ENCODE assay signal across 1 cellular context in the genomic region with DNA sequence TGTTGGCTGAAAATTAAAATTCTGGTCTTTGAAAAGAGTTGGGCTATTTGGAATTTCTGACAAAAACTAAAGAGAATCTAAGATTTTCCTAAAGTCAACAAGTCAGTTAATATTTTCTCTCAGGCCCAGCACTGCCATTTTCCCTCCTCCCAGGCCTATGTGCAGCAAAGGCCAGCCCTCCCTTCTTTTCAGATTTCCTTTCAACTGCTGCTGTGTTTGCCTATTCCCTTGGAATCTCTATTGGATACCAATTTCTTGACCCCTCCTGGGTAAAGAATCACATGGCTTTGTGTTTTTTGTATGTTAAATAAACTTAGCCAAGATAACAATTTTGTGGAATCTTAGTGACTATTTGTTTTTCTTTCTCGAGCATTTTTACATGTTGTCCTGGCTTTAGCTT.
TF ChIP-seq lines count a peak whose summit lies in the region.

No MANE protein-coding gene starts in this region.

TF ChIP-seq in GM12878, 131 proteins besides CTCF, POLR2A, EP300 and RAD21:
- TF ChIP-seq POU2F2 (IDR thresholded peaks at IDR 0.05; ENCODE audit: borderline replicate concordance, low read depth, low read length), result no peak
- TF ChIP-seq, protein P1, sequence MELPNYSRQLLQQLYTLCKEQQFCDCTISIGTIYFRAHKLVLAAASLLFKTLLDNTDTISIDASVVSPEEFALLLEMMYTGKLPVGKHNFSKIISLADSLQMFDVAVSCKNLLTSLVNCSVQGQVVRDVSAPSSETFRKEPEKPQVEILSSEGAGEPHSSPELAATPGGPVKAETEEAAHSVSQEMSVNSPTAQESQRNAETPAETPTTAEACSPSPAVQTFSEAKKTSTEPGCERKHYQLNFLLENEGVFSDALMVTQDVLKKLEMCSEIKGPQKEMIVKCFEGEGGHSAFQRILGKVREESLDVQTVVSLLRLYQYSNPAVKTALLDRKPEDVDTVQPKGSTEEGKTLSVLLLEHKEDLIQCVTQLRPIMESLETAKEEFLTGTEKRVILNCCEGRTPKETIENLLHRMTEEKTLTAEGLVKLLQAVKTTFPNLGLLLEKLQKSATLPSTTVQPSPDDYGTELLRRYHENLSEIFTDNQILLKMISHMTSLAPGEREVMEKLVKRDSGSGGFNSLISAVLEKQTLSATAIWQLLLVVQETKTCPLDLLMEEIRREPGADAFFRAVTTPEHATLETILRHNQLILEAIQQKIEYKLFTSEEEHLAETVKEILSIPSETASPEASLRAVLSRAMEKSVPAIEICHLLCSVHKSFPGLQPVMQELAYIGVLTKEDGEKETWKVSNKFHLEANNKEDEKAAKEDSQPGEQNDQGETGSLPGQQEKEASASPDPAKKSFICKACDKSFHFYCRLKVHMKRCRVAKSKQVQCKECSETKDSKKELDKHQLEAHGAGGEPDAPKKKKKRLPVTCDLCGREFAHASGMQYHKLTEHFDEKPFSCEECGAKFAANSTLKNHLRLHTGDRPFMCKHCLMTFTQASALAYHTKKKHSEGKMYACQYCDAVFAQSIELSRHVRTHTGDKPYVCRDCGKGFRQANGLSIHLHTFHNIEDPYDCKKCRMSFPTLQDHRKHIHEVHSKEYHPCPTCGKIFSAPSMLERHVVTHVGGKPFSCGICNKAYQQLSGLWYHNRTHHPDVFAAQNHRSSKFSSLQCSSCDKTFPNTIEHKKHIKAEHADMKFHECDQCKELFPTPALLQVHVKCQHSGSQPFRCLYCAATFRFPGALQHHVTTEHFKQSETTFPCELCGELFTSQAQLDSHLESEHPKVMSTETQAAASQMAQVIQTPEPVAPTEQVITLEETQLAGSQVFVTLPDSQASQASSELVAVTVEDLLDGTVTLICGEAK (IDR thresholded peaks at IDR 0.05; ENCODE audit: borderline replicate concordance), result no peak
- no peak for TF ChIP-seq NR2C1 (IDR thresholded peaks at IDR 0.05)
- TF ChIP-seq TCF12 (IDR thresholded peaks at IDR 0.05; ENCODE audit: low read depth, low read length), result no peak
- no peak for TF ChIP-seq NR2F1 (conservative IDR thresholded peaks at IDR 0.05)
- TF ChIP-seq, protein P2, sequence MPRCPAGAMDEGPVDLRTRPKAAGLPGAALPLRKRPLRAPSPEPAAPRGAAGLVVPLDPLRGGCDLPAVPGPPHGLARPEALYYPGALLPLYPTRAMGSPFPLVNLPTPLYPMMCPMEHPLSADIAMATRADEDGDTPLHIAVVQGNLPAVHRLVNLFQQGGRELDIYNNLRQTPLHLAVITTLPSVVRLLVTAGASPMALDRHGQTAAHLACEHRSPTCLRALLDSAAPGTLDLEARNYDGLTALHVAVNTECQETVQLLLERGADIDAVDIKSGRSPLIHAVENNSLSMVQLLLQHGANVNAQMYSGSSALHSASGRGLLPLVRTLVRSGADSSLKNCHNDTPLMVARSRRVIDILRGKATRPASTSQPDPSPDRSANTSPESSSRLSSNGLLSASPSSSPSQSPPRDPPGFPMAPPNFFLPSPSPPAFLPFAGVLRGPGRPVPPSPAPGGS (IDR thresholded peaks at IDR 0.05; ENCODE audit: borderline replicate concordance, insufficient read depth, low read depth, low read length, poor library complexity, severe bottlenecking), result no peak
- no peak for TF ChIP-seq RCOR1 (conservative IDR thresholded peaks at IDR 0.05; ENCODE audit: low read depth, low read length)
- TF ChIP-seq KAT2A (conservative IDR thresholded peaks at IDR 0.05; ENCODE audit: control insufficient read depth, low read depth, low read length), result no peak
- TF ChIP-seq, protein P3, sequence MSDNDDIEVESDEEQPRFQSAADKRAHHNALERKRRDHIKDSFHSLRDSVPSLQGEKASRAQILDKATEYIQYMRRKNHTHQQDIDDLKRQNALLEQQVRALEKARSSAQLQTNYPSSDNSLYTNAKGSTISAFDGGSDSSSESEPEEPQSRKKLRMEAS (IDR thresholded peaks at IDR 0.05; ENCODE audit: low read depth, low read length), result no peak
- TF ChIP-seq KDM1A (IDR thresholded peaks at IDR 0.05; ENCODE audit: borderline replicate concordance), result no peak
- no peak for TF ChIP-seq BMI1 (IDR thresholded peaks at IDR 0.05; ENCODE audit: borderline replicate concordance)
- no peak for TF ChIP-seq NRF1 (conservative IDR thresholded peaks at IDR 0.05; ENCODE audit: low read depth, low read length)
- TF ChIP-seq, protein P4, sequence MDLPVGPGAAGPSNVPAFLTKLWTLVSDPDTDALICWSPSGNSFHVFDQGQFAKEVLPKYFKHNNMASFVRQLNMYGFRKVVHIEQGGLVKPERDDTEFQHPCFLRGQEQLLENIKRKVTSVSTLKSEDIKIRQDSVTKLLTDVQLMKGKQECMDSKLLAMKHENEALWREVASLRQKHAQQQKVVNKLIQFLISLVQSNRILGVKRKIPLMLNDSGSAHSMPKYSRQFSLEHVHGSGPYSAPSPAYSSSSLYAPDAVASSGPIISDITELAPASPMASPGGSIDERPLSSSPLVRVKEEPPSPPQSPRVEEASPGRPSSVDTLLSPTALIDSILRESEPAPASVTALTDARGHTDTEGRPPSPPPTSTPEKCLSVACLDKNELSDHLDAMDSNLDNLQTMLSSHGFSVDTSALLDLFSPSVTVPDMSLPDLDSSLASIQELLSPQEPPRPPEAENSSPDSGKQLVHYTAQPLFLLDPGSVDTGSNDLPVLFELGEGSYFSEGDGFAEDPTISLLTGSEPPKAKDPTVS (IDR thresholded peaks at IDR 0.05; ENCODE audit: low read depth, low read length), result no peak
- TF ChIP-seq, protein P5, sequence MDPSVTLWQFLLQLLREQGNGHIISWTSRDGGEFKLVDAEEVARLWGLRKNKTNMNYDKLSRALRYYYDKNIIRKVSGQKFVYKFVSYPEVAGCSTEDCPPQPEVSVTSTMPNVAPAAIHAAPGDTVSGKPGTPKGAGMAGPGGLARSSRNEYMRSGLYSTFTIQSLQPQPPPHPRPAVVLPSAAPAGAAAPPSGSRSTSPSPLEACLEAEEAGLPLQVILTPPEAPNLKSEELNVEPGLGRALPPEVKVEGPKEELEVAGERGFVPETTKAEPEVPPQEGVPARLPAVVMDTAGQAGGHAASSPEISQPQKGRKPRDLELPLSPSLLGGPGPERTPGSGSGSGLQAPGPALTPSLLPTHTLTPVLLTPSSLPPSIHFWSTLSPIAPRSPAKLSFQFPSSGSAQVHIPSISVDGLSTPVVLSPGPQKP (IDR thresholded peaks at IDR 0.05; ENCODE audit: low read depth, low read length), result no peak
- no peak for TF ChIP-seq IKZF2 (IDR thresholded peaks at IDR 0.05)
- TF ChIP-seq, protein P6, sequence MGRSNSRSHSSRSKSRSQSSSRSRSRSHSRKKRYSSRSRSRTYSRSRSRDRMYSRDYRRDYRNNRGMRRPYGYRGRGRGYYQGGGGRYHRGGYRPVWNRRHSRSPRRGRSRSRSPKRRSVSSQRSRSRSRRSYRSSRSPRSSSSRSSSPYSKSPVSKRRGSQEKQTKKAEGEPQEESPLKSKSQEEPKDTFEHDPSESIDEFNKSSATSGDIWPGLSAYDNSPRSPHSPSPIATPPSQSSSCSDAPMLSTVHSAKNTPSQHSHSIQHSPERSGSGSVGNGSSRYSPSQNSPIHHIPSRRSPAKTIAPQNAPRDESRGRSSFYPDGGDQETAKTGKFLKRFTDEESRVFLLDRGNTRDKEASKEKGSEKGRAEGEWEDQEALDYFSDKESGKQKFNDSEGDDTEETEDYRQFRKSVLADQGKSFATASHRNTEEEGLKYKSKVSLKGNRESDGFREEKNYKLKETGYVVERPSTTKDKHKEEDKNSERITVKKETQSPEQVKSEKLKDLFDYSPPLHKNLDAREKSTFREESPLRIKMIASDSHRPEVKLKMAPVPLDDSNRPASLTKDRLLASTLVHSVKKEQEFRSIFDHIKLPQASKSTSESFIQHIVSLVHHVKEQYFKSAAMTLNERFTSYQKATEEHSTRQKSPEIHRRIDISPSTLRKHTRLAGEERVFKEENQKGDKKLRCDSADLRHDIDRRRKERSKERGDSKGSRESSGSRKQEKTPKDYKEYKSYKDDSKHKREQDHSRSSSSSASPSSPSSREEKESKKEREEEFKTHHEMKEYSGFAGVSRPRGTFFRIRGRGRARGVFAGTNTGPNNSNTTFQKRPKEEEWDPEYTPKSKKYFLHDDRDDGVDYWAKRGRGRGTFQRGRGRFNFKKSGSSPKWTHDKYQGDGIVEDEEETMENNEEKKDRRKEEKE (IDR thresholded peaks at IDR 0.05), result no peak
